27 cellular contexts compared by ENCODE assay signal in the genomic region with DNA sequence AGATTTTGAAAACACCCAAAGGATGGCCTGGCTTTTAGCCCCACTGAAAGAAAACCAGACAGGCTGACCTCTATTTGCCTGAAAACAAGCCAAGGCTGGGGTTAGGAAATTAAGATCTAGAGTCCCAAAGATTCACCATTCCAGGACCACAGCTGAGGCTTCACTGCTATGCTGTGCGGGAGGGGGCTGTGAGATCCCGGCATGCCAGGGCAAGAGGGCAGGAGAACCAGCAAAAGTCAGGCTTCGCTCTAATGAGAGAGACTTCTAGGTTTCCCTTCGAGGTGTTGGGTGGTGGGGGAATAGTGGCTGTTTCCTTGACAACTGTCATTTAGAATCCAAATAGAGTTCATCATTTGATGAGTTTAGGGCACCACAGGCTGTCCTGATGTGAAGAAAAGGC.
"Had no signal": no experiment of that assay in that cellular context is flagged by ENCODE, and none has a peak within 500 bp of the region (broad histone marks: within the 10 kb centered on the region; RNA-seq: fewer than 3 reads in every experiment).

No MANE protein-coding gene starts in this region.

- H3K4me3 ChIP-seq: coronary artery, esophagus squamous epithelium, gastrocnemius medialis, lower lobe of right lung, ovary, prostate gland, tibial artery had no signal

- H3K4me1 Mint-ChIP-seq: activated CD4-positive, alpha-beta memory T cell treated with anti-CD3 and anti-CD28 coated beads, Interleukin-2, amount 10 ng/mL, durations not matched to agents 7 days and 5 days; activated CD8-positive, alpha-beta memory T cell treated with anti-CD3 and anti-CD28 coated beads, Interleukin-2, amount 10 ng/mL, durations not matched to agents 7 days and 5 days; activated naive CD4-positive, alpha-beta T cell treated with anti-CD3 and anti-CD28 coated beads, Interleukin-2, amount 10 ng/mL, durations not matched to agents 7 days and 5 days; naive B cell had no signal

- H3K27me3 ChIP-seq: esophagus squamous epithelium, gastrocnemius medialis, ovary, tibial artery had no signal

- H3K27me3 Mint-ChIP-seq: activated naive CD4-positive, alpha-beta T cell treated with anti-CD3 and anti-CD28 coated beads, Interleukin-2, amount 10 ng/mL, durations not matched to agents 7 days and 5 days had no signal

- H3K36me3 Mint-ChIP-seq: activated CD8-positive, alpha-beta memory T cell treated with anti-CD3 and anti-CD28 coated beads, Interleukin-2, amount 10 ng/mL, durations not matched to agents 7 days and 5 days; activated naive CD4-positive, alpha-beta T cell treated with anti-CD3 and anti-CD28 coated beads, Interleukin-2, amount 10 ng/mL, durations not matched to agents 7 days and 5 days; naive B cell had no signal

- H3K27ac ChIP-seq: coronary artery, esophagus squamous epithelium, gastrocnemius medialis, lower lobe of right lung, ovary, prostate gland, tibial artery had no signal

- H3K36me3 ChIP-seq: esophagus squamous epithelium, gastrocnemius medialis, lower lobe of right lung, ovary, prostate gland, tibial artery had no signal

- DNase-seq: activated CD4-positive, alpha-beta memory T cell treated with anti-CD3 and anti-CD28 coated beads, Interleukin-2, amount 10 ng/mL, durations not matched to agents 7 days and 5 days; activated CD4-positive, alpha-beta T cell treated with anti-CD3 and anti-CD28 coated beads for 48 hours; activated CD4-positive, CD25-positive, alpha-beta regulatory T cell; activated CD8-positive, alpha-beta memory T cell treated with anti-CD3 and anti-CD28 coated beads, Interleukin-2, amount 10 ng/mL, durations not matched to agents 7 days and 5 days; activated effector memory CD4-positive, alpha-beta T cell treated with anti-CD3 and anti-CD28 coated beads, Interleukin-2, amount 50 U/mL, for 16 hours; activated naive CD4-positive, alpha-beta T cell treated with anti-CD3 and anti-CD28 coated beads, Interleukin-2, amount 10 ng/mL, durations not matched to agents 7 days and 5 days; activated T-cell treated with anti-CD3 and anti-CD28 coated beads for 4 hours; amygdala; cerebellar nuclear complex; esophagus squamous epithelium; gastrocnemius medialis; hypothalamus; kidney; lower lobe of right lung; naive B cell; ovary; right cardiac atrium; stimulated activated CD4-positive, alpha-beta T cell treated with anti-CD3 and anti-CD28 coated beads, Interleukin-12 subunit alpha, Interleukin-12 subunit beta, amount 100 ng/mL, for 4 hours; stimulated activated CD4-positive, alpha-beta T cell treated with anti-CD3 and anti-CD28 coated beads, Interleukin-4, amount 100 ng/mL, for 4 hours; substantia nigra; T-helper 1 cell; T-helper 9 cell; tibial artery had no signal

- H3K4me3 Mint-ChIP-seq: activated CD4-positive, alpha-beta memory T cell treated with anti-CD3 and anti-CD28 coated beads, Interleukin-2, amount 10 ng/mL, durations not matched to agents 7 days and 5 days; activated CD8-positive, alpha-beta memory T cell treated with anti-CD3 and anti-CD28 coated beads, Interleukin-2, amount 10 ng/mL, durations not matched to agents 7 days and 5 days; activated naive CD4-positive, alpha-beta T cell treated with anti-CD3 and anti-CD28 coated beads, Interleukin-2, amount 10 ng/mL, durations not matched to agents 7 days and 5 days; naive B cell; neural crest cell; stimulated activated naive CD8-positive, alpha-beta T cell treated with anti-CD3 and anti-CD28 coated beads, Interleukin-15, Interleukin-2, amounts not matched to agents 100 ng/mL and 50 ng/mL, for 24 hours had no signal

- H3K9me3 Mint-ChIP-seq: activated CD4-positive, alpha-beta memory T cell treated with anti-CD3 and anti-CD28 coated beads, Interleukin-2, amount 10 ng/mL, durations not matched to agents 7 days and 5 days; activated naive CD4-positive, alpha-beta T cell treated with anti-CD3 and anti-CD28 coated beads, Interleukin-2, amount 10 ng/mL, durations not matched to agents 7 days and 5 days; stimulated activated naive CD8-positive, alpha-beta T cell treated with anti-CD3 and anti-CD28 coated beads, Interleukin-15, Interleukin-2, amounts not matched to agents 100 ng/mL and 50 ng/mL, for 24 hours had no signal

- H3K27ac Mint-ChIP-seq: activated CD4-positive, alpha-beta memory T cell treated with anti-CD3 and anti-CD28 coated beads, Interleukin-2, amount 10 ng/mL, durations not matched to agents 7 days and 5 days; activated CD8-positive, alpha-beta memory T cell treated with anti-CD3 and anti-CD28 coated beads, Interleukin-2, amount 10 ng/mL, durations not matched to agents 7 days and 5 days; activated naive CD4-positive, alpha-beta T cell treated with anti-CD3 and anti-CD28 coated beads, Interleukin-2, amount 10 ng/mL, durations not matched to agents 7 days and 5 days; naive B cell; stimulated activated naive CD8-positive, alpha-beta T cell treated with anti-CD3 and anti-CD28 coated beads, Interleukin-15, Interleukin-2, amounts not matched to agents 100 ng/mL and 50 ng/mL, for 24 hours had no signal

- ATAC-seq: activated CD8-positive, alpha-beta memory T cell treated with anti-CD3 and anti-CD28 coated beads, Interleukin-2, amount 10 ng/mL, durations not matched to agents 7 days and 5 days; gastrocnemius medialis had no signal

- H3K9me3 ChIP-seq: esophagus squamous epithelium, gastrocnemius medialis, lower lobe of right lung, ovary, prostate gland, tibial artery had no signal

- H3K4me1 ChIP-seq: gastrocnemius medialis, lower lobe of right lung, prostate gland, tibial artery had no signal
